In genomic region chr12:18581232-18581962, GRCh38 we compare ENCODE assay signal across 15 cellular contexts.
DNase-seq lines count a peak whose midpoint lies in the region; ATAC-seq, FAIRE-seq and TF ChIP-seq lines count a peak whose summit lies in the region.
"Had no signal": no experiment of that assay in that cellular context is flagged by ENCODE, and none has a peak within 500 bp of the region (broad histone marks: within the 10 kb centered on the region; RNA-seq: fewer than 3 reads in every experiment).

No MANE protein-coding gene starts in this region.

- no peak overlapping the region for H3K4me2 ChIP-seq in A549
- H3K4me2 ChIP-seq in K562 (ENCODE audit: insufficient read depth, low read length) = no peak overlapping the region

- no peak overlapping the region for H3K27ac Mint-ChIP-seq in activated T-helper 2 cell treated with anti-CD3 and anti-CD28 coated beads, Interferon-gamma antibody, Interleukin-2, Interleukin-4, amounts not matched to agents 10 μg/mL and 5 μg/mL and 100 μg/mL, durations not matched to agents 14 hours and 24 hours and 36 hours
- H3K27ac Mint-ChIP-seq: CD4-positive, alpha-beta memory T cell had no signal

- no peak overlapping the region for H3K9ac ChIP-seq in K562 (ENCODE audit: insufficient read depth in 1 of 2, low read depth in 2 of 2, low read length in 2 of 2)

- H3K79me2 ChIP-seq in K562 (ENCODE audit: control insufficient read depth, insufficient read depth, low read length) = no peaks in the 10 kb centered on the region

- H3K4me3 Mint-ChIP-seq in activated T-helper 2 cell treated with anti-CD3 and anti-CD28 coated beads, Interferon-gamma antibody, Interleukin-2, Interleukin-4, amounts not matched to agents 10 μg/mL and 5 μg/mL and 100 μg/mL, durations not matched to agents 14 hours and 24 hours and 36 hours (ENCODE audit: low read depth) = no peak overlapping the region
- H3K4me3 Mint-ChIP-seq: CD4-positive, alpha-beta memory T cell had no signal

- intact Hi-C loops in K562 (cut with micrococcal nuclease) (no loop called here), heart right ventricle (cut with DNase I) (no loop called here), esophagus squamous epithelium (cut with DNase I) (no loop called here)
- intact Hi-C loops in activated T-helper 2 cell treated with anti-CD3 and anti-CD28 coated beads, Interferon-gamma antibody, Interleukin-2, Interleukin-4, amounts not matched to agents 10 μg/mL and 5 μg/mL and 100 μg/mL, durations not matched to agents 14 hours and 24 hours and 36 hours (cut with micrococcal nuclease) = no loop called here

- H3K27ac ChIP-seq in A549 (no peak overlapping the region), K562 (ENCODE audit: extremely low read depth, low read depth, low read length) (no peak overlapping the region), heart right ventricle (no peak overlapping the region), esophagus squamous epithelium (no peak overlapping the region)
- H3K27ac ChIP-seq: C4-2B, HL-60 had no signal

- no peak for TF ChIP-seq CTCF in A549 (IDR thresholded peaks at IDR 0.05)
- no peak for TF ChIP-seq CTCF in K562 (IDR thresholded peaks at IDR 0.05 in 2 of 3, conservative IDR thresholded peaks at IDR 0.05 in 1 of 3; ENCODE audit: insufficient read depth in 2 of 3, low read depth in 1 of 3, low read length in 3 of 3)
- no peak for TF ChIP-seq CTCF in heart right ventricle (IDR thresholded peaks at IDR 0.05)
- no peak for TF ChIP-seq CTCF in esophagus squamous epithelium (IDR thresholded peaks at IDR 0.05)

- peaks cover 30% of the 10 kb centered on the region for H3K9me3 Mint-ChIP-seq in activated T-helper 2 cell treated with anti-CD3 and anti-CD28 coated beads, Interferon-gamma antibody, Interleukin-2, Interleukin-4, amounts not matched to agents 10 μg/mL and 5 μg/mL and 100 μg/mL, durations not matched to agents 14 hours and 24 hours and 36 hours

- no peaks in the 10 kb centered on the region for H3K36me3 Mint-ChIP-seq in activated T-helper 2 cell treated with anti-CD3 and anti-CD28 coated beads, Interferon-gamma antibody, Interleukin-2, Interleukin-4, amounts not matched to agents 10 μg/mL and 5 μg/mL and 100 μg/mL, durations not matched to agents 14 hours and 24 hours and 36 hours (ENCODE audit: low read depth)
- H3K36me3 Mint-ChIP-seq: CD4-positive, alpha-beta memory T cell had no signal

- CTCF ChIA-PET in A549 (lab: Yijun Ruan, JAX) (no interaction called here), K562 (lab: Yijun Ruan, JAX; ENCODE audit: low intra/inter-chr PET ratio) (no interaction called here)

- in situ Hi-C loops in K562 (cut with MboI) = no loop called here

- ATAC-seq in A549 = no peak
- ATAC-seq in K562 = no peak
- ATAC-seq in heart right ventricle = no peak
- ATAC-seq: HCT116 had no signal

- no peak for DNase-seq in A549 (ENCODE audit: low read depth in 1 of 2, low spot score in 1 of 2)
- DNase-seq in ELR (ENCODE audit: low read depth) = peak; percentile 12
- no peak for DNase-seq in K562 (ENCODE audit: extremely low read depth in 1 of 4, low spot score in 3 of 4)
- peak; percentile 23 for DNase-seq in fibroblast of peridontal ligament (ENCODE audit: extremely low read depth)
- no peak for DNase-seq in activated T-helper 2 cell treated with anti-CD3 and anti-CD28 coated beads, Interferon-gamma antibody, Interleukin-2, Interleukin-4, amounts not matched to agents 10 μg/mL and 5 μg/mL and 100 μg/mL, durations not matched to agents 14 hours and 24 hours and 36 hours (ENCODE audit: low spot score)
- DNase-seq in 8988T = no peak
- no peak for DNase-seq in heart right ventricle
- DNase-seq in esophagus squamous epithelium (lab: John Stamatoyannopoulos, UW) = no peak
- DNase-seq: BE2C; CD4-positive, alpha-beta memory T cell; DMS79; GF-D8 had no signal

- peak overlapping the region; percentile 47; the same call in 1 of the 2 replicates for H2AFZ ChIP-seq in K562 (ENCODE audit: low read depth, low read length)

- no peaks in the 10 kb centered on the region for H4K20me1 ChIP-seq in K562 (replicated peaks; ENCODE audit: control insufficient read depth, insufficient read depth, low read length)

- H3K4me3 ChIP-seq in A549 (no peak overlapping the region), K562 (no peak overlapping the region), heart right ventricle (no peak overlapping the region), esophagus squamous epithelium (no peak overlapping the region)

- H3K4me1 Mint-ChIP-seq in activated T-helper 2 cell treated with anti-CD3 and anti-CD28 coated beads, Interferon-gamma antibody, Interleukin-2, Interleukin-4, amounts not matched to agents 10 μg/mL and 5 μg/mL and 100 μg/mL, durations not matched to agents 14 hours and 24 hours and 36 hours (ENCODE audit: low read depth) = no peaks in the 10 kb centered on the region
- H3K4me1 Mint-ChIP-seq: CD4-positive, alpha-beta memory T cell had no signal

- no peak for TF ChIP-seq EP300 in A549 (IDR thresholded peaks at IDR 0.05)
- TF ChIP-seq EP300 in K562 (IDR thresholded peaks at IDR 0.05; ENCODE audit: low read length) = no peak

- no peak for FAIRE-seq in A549 (lab: Jason Lieb, UNC)
- no peak for FAIRE-seq in K562 (lab: Jason Lieb, UNC)

- H3K27me3 Mint-ChIP-seq in activated T-helper 2 cell treated with anti-CD3 and anti-CD28 coated beads, Interferon-gamma antibody, Interleukin-2, Interleukin-4, amounts not matched to agents 10 μg/mL and 5 μg/mL and 100 μg/mL, durations not matched to agents 14 hours and 24 hours and 36 hours (ENCODE audit: low read depth) = no peaks in the 10 kb centered on the region
- H3K27me3 Mint-ChIP-seq: CD4-positive, alpha-beta memory T cell had no signal

- H3K36me3 ChIP-seq in K562 (ENCODE audit: control insufficient read depth, insufficient read depth, low read length) (no peaks in the 10 kb centered on the region), heart right ventricle (no peaks in the 10 kb centered on the region), esophagus squamous epithelium (peaks cover 0 to 13% (median 0%) of the 10 kb centered on the region in 3 donors)
- H3K36me3 ChIP-seq: BE2C had no signal

- H3K4me1 ChIP-seq in A549 (no peaks in the 10 kb centered on the region), K562 (replicated peaks in 1 of 2; ENCODE audit: control insufficient read depth in 2 of 2, insufficient read depth in 2 of 2, low read length in 2 of 2) (no peaks in the 10 kb centered on the region; a peak in 1 of 5 replicates), heart right ventricle (no peaks in the 10 kb centered on the region), esophagus squamous epithelium (no peaks in the 10 kb centered on the region)
- H3K4me1 ChIP-seq: BE2C had no signal

- POLR2A ChIA-PET in A549 (lab: Yijun Ruan, JAX) (no interaction called here), K562 (lab: Yijun Ruan, JAX) (no interaction called here)

- no TSS peak for BruUV-seq in K562 (replicated peaks; lab: Mats Ljungman, UMichigan)

- no peak for TF ChIP-seq POLR2A in A549 (IDR thresholded peaks at IDR 0.05; ENCODE audit: low read length)
- no peak for TF ChIP-seq POLR2A in K562 (conservative IDR thresholded peaks at IDR 0.05)
- no peak for TF ChIP-seq POLR2A in esophagus squamous epithelium (IDR thresholded peaks at IDR 0.05)

- 21% methylated on average over 2 of the region's 2 CpGs for WGBS in A549 (ENCODE audit: missing lambda C conversion rate)
- 6% methylated on average over 2 of the region's 2 CpGs for WGBS in K562 (ENCODE audit: insufficient coverage, low coverage, missing lambda C conversion rate)
- 63 to 68% methylated on average over 2 of the region's 2 CpGs for WGBS in heart right ventricle, 2 donors
- 50 to 66% methylated on average over 2 of the region's 2 CpGs for WGBS in esophagus squamous epithelium, 2 donors

- H3K9me3 ChIP-seq in A549 = no peaks in the 10 kb centered on the region
- no peaks in the 10 kb centered on the region for H3K9me3 ChIP-seq in K562 (replicated peaks; ENCODE audit: control insufficient read depth, insufficient read depth, low read depth, low read length)
- peaks cover 0 to 27% (median 7%) of the 10 kb centered on the region in 11 donors for H3K9me3 ChIP-seq in heart right ventricle
- H3K9me3 ChIP-seq in esophagus squamous epithelium = peaks cover 0 to 15% (median 0%) of the 10 kb centered on the region in 3 donors
- H3K9me3 ChIP-seq: BE2C had no signal

- TF ChIP-seq RAD21 in A549 (conservative IDR thresholded peaks at IDR 0.05 in 1 of 2, IDR thresholded peaks at IDR 0.05 in 1 of 2) = no peak
- no peak for TF ChIP-seq RAD21 in K562 (CRISPR knock-in tag; conservative IDR thresholded peaks at IDR 0.05 in 1 of 2, IDR thresholded peaks at IDR 0.05 in 1 of 2)

- no peaks in the 10 kb centered on the region for H3K27me3 ChIP-seq in K562 (ENCODE audit: control insufficient read depth in 2 of 2, insufficient read depth in 2 of 2, low read length in 2 of 2)
- H3K27me3 ChIP-seq in heart right ventricle = no peaks in the 10 kb centered on the region
- H3K27me3 ChIP-seq in esophagus squamous epithelium = no peaks in the 10 kb centered on the region
- H3K27me3 ChIP-seq: BE2C had no signal

- no peaks in the 10 kb centered on the region for H3K9me1 ChIP-seq in K562 (ENCODE audit: control insufficient read depth, insufficient read depth, low read length)

TF ChIP-seq in A549, 52 proteins besides CTCF, POLR2A, EP300 and RAD21 (continues in another document):
- no peak for TF ChIP-seq SMC3 (IDR thresholded peaks at IDR 0.05)
- TF ChIP-seq ESRRA (IDR thresholded peaks at IDR 0.05; ENCODE audit: borderline replicate concordance, low read length) = no peak
- TF ChIP-seq HEYL (CRISPR knock-in tag; IDR thresholded peaks at IDR 0.05) = no peak
- peak; percentile 62 for TF ChIP-seq MAFK (IDR thresholded peaks at IDR 0.05; ENCODE audit: partially characterized antibody)

TF ChIP-seq in K562, 482 proteins besides CTCF, POLR2A, EP300 and RAD21 (continues in another document):
- TF ChIP-seq YBX1 (IDR thresholded peaks at IDR 0.05) (no peak), ZNF165 (CRISPR knock-in tag; IDR thresholded peaks at IDR 0.05; ENCODE audit: borderline replicate concordance) (no peak), MAFG (tag; conservative IDR thresholded peaks at IDR 0.05) (peak; percentile 4; the same call in 1 of the 2 replicates), C11orf30 (IDR thresholded peaks at IDR 0.05; ENCODE audit: low read depth) (peak; percentile 24; the same call in 1 of the 2 replicates), HSF4 (CRISPR knock-in tag; IDR thresholded peaks at IDR 0.05; ENCODE audit: borderline replicate concordance) (no peak), NFE2 (IDR thresholded peaks at IDR 0.05; ENCODE audit: low read depth) (0 out of 2 replicates have a peak, but pooled peaks have one; percentile 29), PREB (CRISPR knock-in tag; IDR thresholded peaks at IDR 0.05) (no peak), EGR1 (conservative IDR thresholded peaks at IDR 0.05) (no peak)

Comparison
In these comparisons a context has a peak if more than half of its experiments do, and no peak if none do; other contexts are left out.
1. DNase-seq: peak in ELR (single experiment) and fibroblast of peridontal ligament (single experiment); none in A549 (0 of 2), K562 (0 of 4), activated T-helper 2 cell treated with anti-CD3 and anti-CD28 coated beads, Interferon-gamma antibody, Interleukin-2, Interleukin-4, amounts not matched to agents 10 μg/mL and 5 μg/mL and 100 μg/mL, durations not matched to agents 14 hours and 24 hours and 36 hours (single experiment), 8988T (single experiment), heart right ventricle (0 of 2) and esophagus squamous epithelium (single experiment).
2. Of the 35 proteins assayed by ChIP-seq in both K562 and A549: peak only in K562: none; only in A549: MAFK; in both: none; in neither: 34.